Comparison of ENCODE assay signal across 9 cellular contexts in genomic region chr6:36954262-36954931, GRCh38. TPM values are rescaled to one million over a fixed set of nuclear protein-coding genes. Genes with fewer than 3 reads are reported as not detected.
A peak's percentile ranks its signal among the peaks of the same experiment; 100 is the strongest.
DNase-seq lines count a peak whose midpoint lies in the region; ATAC-seq and TF ChIP-seq lines count a peak whose summit lies in the region.
"Had no signal": no experiment of that assay in that cellular context is flagged by ENCODE, and none has a peak within 500 bp of the region (broad histone marks: within the 10 kb centered on the region; RNA-seq: fewer than 3 reads in every experiment).

A gene with protein sequence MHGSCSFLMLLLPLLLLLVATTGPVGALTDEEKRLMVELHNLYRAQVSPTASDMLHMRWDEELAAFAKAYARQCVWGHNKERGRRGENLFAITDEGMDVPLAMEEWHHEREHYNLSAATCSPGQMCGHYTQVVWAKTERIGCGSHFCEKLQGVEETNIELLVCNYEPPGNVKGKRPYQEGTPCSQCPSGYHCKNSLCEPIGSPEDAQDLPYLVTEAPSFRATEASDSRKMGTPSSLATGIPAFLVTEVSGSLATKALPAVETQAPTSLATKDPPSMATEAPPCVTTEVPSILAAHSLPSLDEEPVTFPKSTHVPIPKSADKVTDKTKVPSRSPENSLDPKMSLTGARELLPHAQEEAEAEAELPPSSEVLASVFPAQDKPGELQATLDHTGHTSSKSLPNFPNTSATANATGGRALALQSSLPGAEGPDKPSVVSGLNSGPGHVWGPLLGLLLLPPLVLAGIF (plus strand): TSS chr6:36954738. CDS start chr6:36954761, 23 bp downstream.

- H3K36me3 Mint-ChIP-seq in activated T-cell treated with anti-CD3 and anti-CD28 coated beads, Interleukin-2, amount 50 U/mL, for 4 hours (ENCODE audit: insufficient read depth), result no peaks in the 10 kb centered on the region
- no peaks in the 10 kb centered on the region for H3K36me3 Mint-ChIP-seq in activated CD8-positive, alpha-beta T cell treated with anti-CD3 and anti-CD28 coated beads for 36 hours (ENCODE audit: low read depth)
- H3K36me3 Mint-ChIP-seq in osteocyte (ENCODE audit: unreplicated experiment), result no peaks in the 10 kb centered on the region

- no peaks in the 10 kb centered on the region for H3K9me3 ChIP-seq in right cardiac atrium (ENCODE audit: control insufficient read depth, low read length)
- H3K9me3 ChIP-seq in thoracic aorta, result no peaks in the 10 kb centered on the region

- no peak within 1 kb of the TSS for H3K27ac ChIP-seq in right cardiac atrium (ENCODE audit: low read length)
- no peak within 1 kb of the TSS for H3K27ac ChIP-seq in thoracic aorta

- H3K27me3 Mint-ChIP-seq in activated T-cell treated with anti-CD3 and anti-CD28 coated beads, Interleukin-2, amount 50 U/mL, for 4 hours (ENCODE audit: low read depth), result no peaks in the 10 kb centered on the region
- H3K27me3 Mint-ChIP-seq in activated CD8-positive, alpha-beta T cell treated with anti-CD3 and anti-CD28 coated beads for 36 hours, result no peaks in the 10 kb centered on the region
- no peaks in the 10 kb centered on the region for H3K27me3 Mint-ChIP-seq in osteocyte (ENCODE audit: unreplicated experiment)

- H3K4me1 ChIP-seq in right cardiac atrium (ENCODE audit: control insufficient read depth, insufficient read depth, low read length) (peaks cover 2% of the 10 kb centered on the region), thoracic aorta (ENCODE audit: control insufficient read depth in 1 of 2, low read depth in 2 of 2) (no peaks in the 10 kb centered on the region)

- no peak for DNase-seq in activated T-cell treated with anti-CD3 and anti-CD28 coated beads, Interleukin-2, amount 50 U/mL, for 4 hours
- DNase-seq in activated T-cell treated with anti-CD3 and anti-CD28 coated beads, Interleukin-2, amount 50 U/mL, for 48 hours, result no peak
- no peak for DNase-seq in activated CD8-positive, alpha-beta T cell treated with anti-CD3 and anti-CD28 coated beads for 36 hours
- DNase-seq in right cardiac atrium (peak in 2 of 3 donors; percentile 71 to 91), thoracic aorta (ENCODE audit: low spot score) (no peak), NCI-H510A (lab: John Stamatoyannopoulos, UW) (no peak), osteocyte (ENCODE audit: extremely low spot score, unreplicated experiment) (no peak), putamen (ENCODE audit: low spot score) (no peak)
- DNase-seq: NCI-H146 had no signal

- H3K4me1 Mint-ChIP-seq in activated T-cell treated with anti-CD3 and anti-CD28 coated beads, Interleukin-2, amount 50 U/mL, for 4 hours (ENCODE audit: low read depth), result peaks cover 46% of the 10 kb centered on the region
- peaks cover 33% of the 10 kb centered on the region for H3K4me1 Mint-ChIP-seq in activated CD8-positive, alpha-beta T cell treated with anti-CD3 and anti-CD28 coated beads for 36 hours (ENCODE audit: low read depth)
- H3K4me1 Mint-ChIP-seq in osteocyte (ENCODE audit: unreplicated experiment), result peaks cover 7% of the 10 kb centered on the region

- peak within 1 kb of the TSS; percentile 33 for H3K4me3 ChIP-seq in right cardiac atrium (ENCODE audit: low read length)
- no peak within 1 kb of the TSS for H3K4me3 ChIP-seq in thoracic aorta

- H3K27me3 ChIP-seq in right cardiac atrium (ENCODE audit: control insufficient read depth, insufficient read depth), result no peaks in the 10 kb centered on the region
- no peaks in the 10 kb centered on the region for H3K27me3 ChIP-seq in thoracic aorta (replicated peaks; ENCODE audit: insufficient read depth)

- H3K4me3 Mint-ChIP-seq in activated T-cell treated with anti-CD3 and anti-CD28 coated beads, Interleukin-2, amount 50 U/mL, for 4 hours, result peak within 1 kb of the TSS; percentile 54
- no peak within 1 kb of the TSS for H3K4me3 Mint-ChIP-seq in activated CD8-positive, alpha-beta T cell treated with anti-CD3 and anti-CD28 coated beads for 36 hours
- no peak within 1 kb of the TSS for H3K4me3 Mint-ChIP-seq in osteocyte (ENCODE audit: unreplicated experiment)

- CTCF ChIA-PET in activated CD8-positive, alpha-beta T cell treated with anti-CD3 and anti-CD28 coated beads for 36 hours (lab: Charles Lee), result interaction anchor here (1.0 to 3.6 kb wide), 7 partner anchors 22 to 80 kb away, joined by 3 to 15 read pairs (median 4); partner anchors contain the start of genes C6orf89, FGD2 and PPIL1

- H3K9me3 Mint-ChIP-seq in activated T-cell treated with anti-CD3 and anti-CD28 coated beads, Interleukin-2, amount 50 U/mL, for 4 hours, result no peaks in the 10 kb centered on the region
- H3K9me3 Mint-ChIP-seq in activated CD8-positive, alpha-beta T cell treated with anti-CD3 and anti-CD28 coated beads for 36 hours, result no peaks in the 10 kb centered on the region
- peaks cover 5% of the 10 kb centered on the region for H3K9me3 Mint-ChIP-seq in osteocyte (ENCODE audit: unreplicated experiment)

- no peaks in the 10 kb centered on the region for H3K36me3 ChIP-seq in thoracic aorta

- WGBS in right cardiac atrium, result 56% methylated on average over 14 of the region's 14 CpGs

- H3K27ac Mint-ChIP-seq in activated CD8-positive, alpha-beta T cell treated with anti-CD3 and anti-CD28 coated beads for 36 hours, result no peak within 1 kb of the TSS
- H3K27ac Mint-ChIP-seq in osteocyte (ENCODE audit: unreplicated experiment), result no peak within 1 kb of the TSS

- TF ChIP-seq CTCF in activated CD8-positive, alpha-beta T cell treated with anti-CD3 and anti-CD28 coated beads for 36 hours (IDR thresholded peaks at IDR 0.05), result no peak
- TF ChIP-seq CTCF in thoracic aorta (IDR thresholded peaks at IDR 0.05) (no peak), osteocyte (IDR thresholded peaks at IDR 0.05) (no peak)

- intact Hi-C loops in activated CD8-positive, alpha-beta T cell treated with anti-CD3 and anti-CD28 coated beads for 36 hours (cut with micrococcal nuclease), result no loop called here
- intact Hi-C loops in right cardiac atrium (cut with DNase I), result no loop called here

- peak; percentile 19 to 54 for ATAC-seq in activated T-cell treated with anti-CD3 and anti-CD28 coated beads, Interleukin-2, amount 50 U/mL, for 4 hours
- ATAC-seq in activated CD8-positive, alpha-beta T cell treated with anti-CD3 and anti-CD28 coated beads for 36 hours, result peak; percentile 37
- ATAC-seq in right cardiac atrium, result peak; percentile 31 to 83
- ATAC-seq in thoracic aorta (ENCODE audit: insufficient number of reproducible peaks, low FRiP score, low read depth), result no peak

- POLR2A ChIA-PET in activated CD8-positive, alpha-beta T cell treated with anti-CD3 and anti-CD28 coated beads for 36 hours (lab: Charles Lee), result interaction anchor here (0.8 to 1.1 kb wide), 2 partner anchors 10 to 16 kb away, joined by 3 to 4 read pairs; no protein-coding TSS in a partner anchor

RNA-seq across cellular contexts. Expression of the gene that starts here (rescaled TPM):
- total RNA-seq in activated T-cell treated with anti-CD3 and anti-CD28 coated beads, Interleukin-2, amount 50 U/mL, for 4 hours, result not detected
- not detected for total RNA-seq in activated CD8-positive, alpha-beta T cell treated with anti-CD3 and anti-CD28 coated beads for 36 hours
- 100 to 1,000 TPM in 1 of 4 donors, 10 to 100 TPM in 3; 35.0 to 125 (median 45.1) TPM for total RNA-seq in right cardiac atrium
- polyA plus RNA-seq in right cardiac atrium, result 69.5 TPM
- total RNA-seq in thoracic aorta, result 10 to 100 TPM; 44.3 to 89.7 TPM
- not detected in 2 replicates for total RNA-seq in osteocyte

Comparison
In these comparisons a context has a peak if more than half of its experiments do, and no peak if none do; other contexts are left out.
1. RNA of the gene that starts here (total RNA-seq): 44.3 to 89.7 TPM in thoracic aorta and 35.0 to 125 TPM in right cardiac atrium; not detected in activated T-cell treated with anti-CD3 and anti-CD28 coated beads, Interleukin-2, amount 50 U/mL, for 4 hours, not detected in activated CD8-positive, alpha-beta T cell treated with anti-CD3 and anti-CD28 coated beads for 36 hours and not detected in osteocyte; every median in the first group is over 10 times any median in the second.
2. Peak in ATAC-seq in activated T-cell treated with anti-CD3 and anti-CD28 coated beads, Interleukin-2, amount 50 U/mL, for 4 hours; RNA of the gene not detected or under 1 TPM.
3. Peak in ATAC-seq in activated CD8-positive, alpha-beta T cell treated with anti-CD3 and anti-CD28 coated beads for 36 hours; RNA of the gene not detected or under 1 TPM.
4. DNase-seq: peak in right cardiac atrium (2 of 3); none in activated T-cell treated with anti-CD3 and anti-CD28 coated beads, Interleukin-2, amount 50 U/mL, for 4 hours (single experiment), activated T-cell treated with anti-CD3 and anti-CD28 coated beads, Interleukin-2, amount 50 U/mL, for 48 hours (0 of 2), activated CD8-positive, alpha-beta T cell treated with anti-CD3 and anti-CD28 coated beads for 36 hours (single experiment), thoracic aorta (single experiment), NCI-H510A (single experiment), osteocyte (single experiment) and putamen (single experiment).